ENCODE assay signal across 33 cellular contexts in the genomic region with DNA sequence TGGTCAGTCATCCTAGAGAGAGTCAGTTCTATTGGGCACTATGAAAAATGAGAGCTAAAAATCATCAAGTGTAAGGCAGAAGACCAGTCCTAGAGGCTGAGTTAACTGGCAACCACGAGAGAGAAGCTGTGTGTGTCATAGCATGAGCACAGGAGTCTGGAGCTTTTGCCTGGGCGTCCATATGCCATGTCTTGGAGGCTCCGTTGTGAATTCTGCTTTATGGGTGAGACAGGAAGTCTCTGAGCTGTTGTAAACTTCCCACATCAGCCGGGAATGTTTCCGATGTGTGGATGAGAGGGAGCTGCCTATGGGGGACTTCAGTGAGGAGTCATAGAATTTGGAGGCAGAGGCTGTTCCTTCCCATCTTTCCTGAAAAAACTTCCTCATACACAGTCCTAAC.
A peak's percentile ranks its signal among the peaks of the same experiment; 100 is the strongest.
DNase-seq lines count a peak whose midpoint lies in the region; ATAC-seq, FAIRE-seq and TF ChIP-seq lines count a peak whose summit lies in the region.
"Had no signal": no experiment of that assay in that cellular context is flagged by ENCODE, and none has a peak within 500 bp of the region (broad histone marks: within the 10 kb centered on the region; RNA-seq: fewer than 3 reads in every experiment).

No MANE protein-coding gene starts in this region.

- no peaks in the 10 kb centered on the region for H3K4me1 ChIP-seq in GM12878 (ENCODE audit: control insufficient read depth, insufficient read depth, low read length)
- H3K4me1 ChIP-seq in adrenal gland (replicated peaks in 1 of 2) = no peaks in the 10 kb centered on the region
- no peaks in the 10 kb centered on the region for H3K4me1 ChIP-seq in body of pancreas
- H3K4me1 ChIP-seq: colonic mucosa, gastroesophageal sphincter, lower lobe of right lung, upper lobe of left lung had no signal

- TF ChIP-seq POLR2A in GM12878 (IDR thresholded peaks at IDR 0.05; ENCODE audit: low read depth, low read length) = no peak
- no peak for TF ChIP-seq POLR2A in adrenal gland (IDR thresholded peaks at IDR 0.05)
- TF ChIP-seq POLR2A in body of pancreas (IDR thresholded peaks at IDR 0.05) = no peak

- H3K36me3 ChIP-seq in GM12878 (ENCODE audit: control insufficient read depth in 2 of 2, insufficient read depth in 2 of 2, low read length in 1 of 2) = no peaks in the 10 kb centered on the region
- no peaks in the 10 kb centered on the region for H3K36me3 ChIP-seq in adrenal gland (replicated peaks in 1 of 2)
- no peaks in the 10 kb centered on the region for H3K36me3 ChIP-seq in body of pancreas (replicated peaks in 1 of 2; ENCODE audit: insufficient read depth in 1 of 2, low read depth in 2 of 2)
- H3K36me3 ChIP-seq: cardiac muscle cell, colonic mucosa, gastroesophageal sphincter, lower lobe of right lung, SJCRH30, upper lobe of left lung had no signal

- in situ Hi-C loops in GM12878 (cut with MboI) = no loop called here

- H3K4me3 ChIP-seq in GM12878 = no peak overlapping the region
- no peak overlapping the region for H3K4me3 ChIP-seq in adrenal gland
- no peak overlapping the region for H3K4me3 ChIP-seq in body of pancreas
- H3K4me3 ChIP-seq: cardiac muscle cell, colonic mucosa, gastroesophageal sphincter, lower lobe of right lung, SJCRH30, upper lobe of left lung had no signal

- TF ChIP-seq RAD21 in GM12878 (IDR thresholded peaks at IDR 0.05; ENCODE audit: insufficient read depth, low read depth, low read length) = no peak

- ATAC-seq in GM12878 (peak; percentile 27; the same call in 2 of the 3 replicates), GM18519 (IDR thresholded peaks at IDR 0.05; ENCODE audit: low FRiP score, unreplicated experiment) (no peak), body of pancreas (no peak)
- ATAC-seq: esophagus mucosa; gastroesophageal sphincter; lower lobe of right lung; natural killer cell; stimulated activated memory B cell treated with anti-CD40 and anti-IgM and Interleukin-4, amounts not matched to agents 10 μg/mL and 1 μg/mL and 100 μg/mL, for 72 hours had no signal

- no TSS peak for BruUV-seq in GM12878 (replicated peaks; lab: Mats Ljungman, UMichigan)

- no peak overlapping the region for H3K9ac ChIP-seq in GM12878 (ENCODE audit: control insufficient read depth, insufficient read depth, low read length)

- CTCF ChIA-PET in GM12878 (lab: Yijun Ruan, JAX) = no interaction called here

- intact Hi-C loops in GM12878 (cut with micrococcal nuclease; ENCODE audit: unreplicated experiment) (no loop called here), adrenal gland (cut with DNase I) (no loop called here), body of pancreas (cut with DNase I) (no loop called here)

- FAIRE-seq in GM12878 (lab: Jason Lieb, UNC) = no peak

- H2AFZ ChIP-seq in GM12878 (ENCODE audit: control insufficient read depth, low read depth, low read length) = no peak overlapping the region

- SMC1A ChIA-PET in GM12878 (lab: Charles Lee; ENCODE audit: uncharacterized antibody, unreplicated experiment) = interaction anchor here (1.0 to 1.9 kb wide), 3 partner anchors 9 to 54 kb away, joined by 3 to 5 read pairs (median 5); no protein-coding TSS in a partner anchor

- DNase-seq in DMS79 treated with DMSO at 0.1 percent for 48 hours (lab: John Stamatoyannopoulos, UW) = peak; percentile 66
- DNase-seq in DMS79 (lab: John Stamatoyannopoulos, UW) = no peak
- no peak for DNase-seq in GM12878 (ENCODE audit: low read depth, low spot score)
- peak; percentile 28 for DNase-seq in iris pigment epithelial cell (ENCODE audit: low read depth)
- DNase-seq in adrenal gland = no peak
- DNase-seq in body of pancreas = no peak
- DNase-seq in cortex of kidney (lab: John Stamatoyannopoulos, UW) = no peak
- DNase-seq: activated CD4-positive, alpha-beta T cell treated with anti-CD3 and anti-CD28 coated beads, Interleukin-2, amount 10 ng/mL, durations not matched to agents 7 days and 5 days; activated gamma-delta T cell; activated naive CD8-positive, alpha-beta T cell treated with anti-CD3 and anti-CD28 coated beads for 36 hours; activated T-cell treated with anti-CD3 and anti-CD28 coated beads, Interleukin-2, amount 50 U/mL, for 24 hours; aorta; colonic mucosa; COR-L47; DMS53; effector memory CD4-positive, alpha-beta T cell; lower lobe of right lung; natural killer cell; NCI-H1930; NCI-H2171 treated with DMSO at 0.1 percent for 48 hours; NCI-H524 treated with DMSO at 0.1 percent for 48 hours; SJCRH30; stimulated activated CD4-positive, alpha-beta T cell treated with anti-CD3 and anti-CD28 coated beads, Interleukin-15, amount 100 ng/mL, for 24 hours; substantia nigra; T-helper 9 cell; upper lobe of left lung had no signal

- no peaks in the 10 kb centered on the region for H3K27me3 ChIP-seq in GM12878 (replicated peaks in 1 of 2; ENCODE audit: control insufficient read depth in 2 of 2, insufficient read depth in 2 of 2, low read length in 1 of 2)
- no peaks in the 10 kb centered on the region for H3K27me3 ChIP-seq in adrenal gland
- H3K27me3 ChIP-seq in body of pancreas = no peaks in the 10 kb centered on the region
- H3K27me3 ChIP-seq: cardiac muscle cell, colonic mucosa, gastroesophageal sphincter, SJCRH30, upper lobe of left lung had no signal

- H3K27ac ChIP-seq in GM12878 (ENCODE audit: control insufficient read depth, insufficient read depth) = no peak overlapping the region
- H3K27ac ChIP-seq in adrenal gland = no peak overlapping the region
- H3K27ac ChIP-seq in body of pancreas = no peak overlapping the region
- H3K27ac ChIP-seq: 22Rv1, C4-2B, cardiac muscle cell, colonic mucosa, gastroesophageal sphincter, lower lobe of right lung, SJCRH30, upper lobe of left lung had no signal

- H3K79me2 ChIP-seq in GM12878 (ENCODE audit: control insufficient read depth, insufficient read depth, low read length) = no peaks in the 10 kb centered on the region

- no peaks in the 10 kb centered on the region for H4K20me1 ChIP-seq in GM12878 (ENCODE audit: control insufficient read depth, insufficient read depth)

- no peak overlapping the region for H3K4me2 ChIP-seq in GM12878 (ENCODE audit: control insufficient read depth, insufficient read depth)

- H3K9me3 ChIP-seq in GM12878 (replicated peaks; ENCODE audit: control insufficient read depth, insufficient read depth, low read length) (no peaks in the 10 kb centered on the region), adrenal gland (replicated peaks in 1 of 3) (no peaks in the 10 kb centered on the region), body of pancreas (no peaks in the 10 kb centered on the region)
- H3K9me3 ChIP-seq: colonic mucosa, gastroesophageal sphincter, lower lobe of right lung, SJCRH30, upper lobe of left lung had no signal

- RAD21 ChIA-PET in GM12878 (lab: Charles Lee; ENCODE audit: unreplicated experiment) = no interaction called here

- 19% methylated on average over 5 of the region's 5 CpGs for WGBS in GM12878 (ENCODE audit: insufficient coverage, insufficient replicate concordance, low lambda C conversion rate, missing lambda C conversion rate)
- WGBS in adrenal gland, 4 donors = 65 to 76% (median 69%) methylated on average over 5 of the region's 5 CpGs
- 45 to 58% methylated on average over 5 of the region's 5 CpGs for WGBS in body of pancreas, 2 donors

- no peak for TF ChIP-seq EP300 in GM12878 (IDR thresholded peaks at IDR 0.05; ENCODE audit: borderline replicate concordance in 1 of 2, control insufficient read depth in 1 of 2, low read depth in 2 of 2, low read length in 2 of 2)

- POLR2A ChIA-PET in GM12878 (lab: Charles Lee) = no interaction called here

- TF ChIP-seq CTCF in GM12878 (IDR thresholded peaks at IDR 0.05 in 2 of 3, conservative IDR thresholded peaks at IDR 0.05 in 1 of 3; ENCODE audit: control insufficient read depth in 2 of 3, extremely low read depth in 1 of 3, insufficient read depth in 1 of 3, low read depth in 3 of 3, low read length in 3 of 3) (no peak), adrenal gland (IDR thresholded peaks at IDR 0.05) (no peak), body of pancreas (IDR thresholded peaks at IDR 0.05) (no peak)

TF ChIP-seq in GM12878, 131 proteins besides CTCF, POLR2A, EP300 and RAD21 (continues in another document):
- TF ChIP-seq, protein P1, sequence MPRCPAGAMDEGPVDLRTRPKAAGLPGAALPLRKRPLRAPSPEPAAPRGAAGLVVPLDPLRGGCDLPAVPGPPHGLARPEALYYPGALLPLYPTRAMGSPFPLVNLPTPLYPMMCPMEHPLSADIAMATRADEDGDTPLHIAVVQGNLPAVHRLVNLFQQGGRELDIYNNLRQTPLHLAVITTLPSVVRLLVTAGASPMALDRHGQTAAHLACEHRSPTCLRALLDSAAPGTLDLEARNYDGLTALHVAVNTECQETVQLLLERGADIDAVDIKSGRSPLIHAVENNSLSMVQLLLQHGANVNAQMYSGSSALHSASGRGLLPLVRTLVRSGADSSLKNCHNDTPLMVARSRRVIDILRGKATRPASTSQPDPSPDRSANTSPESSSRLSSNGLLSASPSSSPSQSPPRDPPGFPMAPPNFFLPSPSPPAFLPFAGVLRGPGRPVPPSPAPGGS (IDR thresholded peaks at IDR 0.05; ENCODE audit: borderline replicate concordance, insufficient read depth, low read depth, low read length, poor library complexity, severe bottlenecking) = no peak
- TF ChIP-seq, protein P2, sequence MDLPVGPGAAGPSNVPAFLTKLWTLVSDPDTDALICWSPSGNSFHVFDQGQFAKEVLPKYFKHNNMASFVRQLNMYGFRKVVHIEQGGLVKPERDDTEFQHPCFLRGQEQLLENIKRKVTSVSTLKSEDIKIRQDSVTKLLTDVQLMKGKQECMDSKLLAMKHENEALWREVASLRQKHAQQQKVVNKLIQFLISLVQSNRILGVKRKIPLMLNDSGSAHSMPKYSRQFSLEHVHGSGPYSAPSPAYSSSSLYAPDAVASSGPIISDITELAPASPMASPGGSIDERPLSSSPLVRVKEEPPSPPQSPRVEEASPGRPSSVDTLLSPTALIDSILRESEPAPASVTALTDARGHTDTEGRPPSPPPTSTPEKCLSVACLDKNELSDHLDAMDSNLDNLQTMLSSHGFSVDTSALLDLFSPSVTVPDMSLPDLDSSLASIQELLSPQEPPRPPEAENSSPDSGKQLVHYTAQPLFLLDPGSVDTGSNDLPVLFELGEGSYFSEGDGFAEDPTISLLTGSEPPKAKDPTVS (IDR thresholded peaks at IDR 0.05; ENCODE audit: low read depth, low read length) = no peak
- no peak for TF ChIP-seq E2F4 (IDR thresholded peaks at IDR 0.05; ENCODE audit: low read depth, low read length)

Comparison
In these comparisons a context has a peak if more than half of its experiments do, and no peak if none do; other contexts are left out.
1. DNase-seq: peak in DMS79 treated with DMSO at 0.1 percent for 48 hours (single experiment) and iris pigment epithelial cell (single experiment); none in DMS79 (single experiment), GM12878 (single experiment), adrenal gland (0 of 7), body of pancreas (0 of 4) and cortex of kidney (single experiment).